ENCODE assay signal across 12 cellular contexts in the genomic region with DNA sequence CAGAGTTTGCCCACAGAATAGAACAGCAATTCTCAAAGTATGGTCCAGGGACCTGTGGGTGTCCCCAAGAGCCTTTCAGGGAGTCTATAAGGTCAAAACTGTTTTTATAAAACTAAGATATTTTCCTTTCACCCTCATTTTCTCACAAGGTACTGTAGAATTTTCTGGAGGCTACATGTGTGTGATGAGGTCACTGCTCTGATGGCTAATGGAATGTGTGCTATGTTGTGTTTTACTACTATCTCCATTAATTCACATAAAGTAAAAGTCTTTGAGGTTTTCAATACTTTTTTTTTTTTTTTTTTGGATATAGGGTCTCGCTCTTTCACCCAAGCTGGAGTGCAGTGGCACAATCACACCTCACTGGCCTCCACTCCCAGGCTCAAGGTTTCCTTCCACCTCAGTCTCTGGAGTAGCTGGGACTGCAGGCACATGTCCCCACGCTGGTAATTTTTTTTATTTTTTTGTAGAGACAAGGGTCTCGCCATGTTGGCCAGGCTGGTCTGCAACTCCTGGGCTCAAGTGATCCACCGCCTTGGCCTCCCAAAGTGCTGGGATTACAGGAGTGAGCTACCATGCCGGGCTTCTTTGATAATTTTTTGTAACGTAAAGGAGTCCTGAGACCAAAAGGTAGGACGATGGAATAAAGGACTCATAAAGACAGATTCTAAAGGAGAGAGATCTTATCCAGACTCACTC. TPM values are rescaled to one million over a fixed set of nuclear protein-coding genes. Genes with fewer than 3 reads are reported as not detected.
A peak's percentile ranks its signal among the peaks of the same experiment; 100 is the strongest.
DNase-seq lines count a peak whose midpoint lies in the region; ATAC-seq and TF ChIP-seq lines count a peak whose summit lies in the region.
"Had no signal": no experiment of that assay in that cellular context is flagged by ENCODE, and none has a peak within 500 bp of the region (broad histone marks: within the 10 kb centered on the region; RNA-seq: fewer than 3 reads in every experiment).

No MANE protein-coding gene starts in this region.

- WGBS in ovary, 3 donors, result 49 to 59% (median 51%) methylated on average over 7 of the region's 7 CpGs
- WGBS in prostate gland, result 74% methylated on average over 7 of the region's 7 CpGs

- H3K4me3 ChIP-seq in ovary, result peak overlapping the region; percentile 23
- H3K4me3 ChIP-seq in prostate gland, result no peak overlapping the region

- TF ChIP-seq CTCF in ovary (IDR thresholded peaks at IDR 0.05) (no peak), prostate gland (IDR thresholded peaks at IDR 0.05) (no peak), GM20000 (IDR thresholded peaks at IDR 0.05; ENCODE audit: extremely low read depth, missing control alignments) (no peak)

- H3K27ac ChIP-seq in ovary (no peak overlapping the region), prostate gland (no peak overlapping the region)
- H3K27ac ChIP-seq: left ventricle myocardium inferior had no signal

- TF ChIP-seq EP300 in ovary (IDR thresholded peaks at IDR 0.05), result no peak

- CTCF ChIA-PET in T-cell (lab: Charles Lee), result interaction anchor here (0.7 kb wide), 2 partner anchors 10 to 345 kb away, joined by 3 to 5 read pairs; no protein-coding TSS in a partner anchor

- H3K9me3 ChIP-seq in ovary, result no peaks in the 10 kb centered on the region
- H3K9me3 ChIP-seq in prostate gland, result no peaks in the 10 kb centered on the region
- H3K9me3 ChIP-seq: left ventricle myocardium inferior had no signal

- TF ChIP-seq POLR2A in ovary (IDR thresholded peaks at IDR 0.05) (no peak), prostate gland (IDR thresholded peaks at IDR 0.05) (no peak)

- no peaks in the 10 kb centered on the region for H3K9me3 Mint-ChIP-seq in T-cell
- no peaks in the 10 kb centered on the region for H3K9me3 Mint-ChIP-seq in dendritic cell treated with granulocyte-macrophage colony-stimulating factor and Interleukin-4, amounts not matched to agents 40 ng/mL and 50 ng/mL, for 4 days

- peak overlapping the region; percentile 90 to 99 (median 91) for H3K4me3 Mint-ChIP-seq in T-cell
- H3K4me3 Mint-ChIP-seq in dendritic cell treated with granulocyte-macrophage colony-stimulating factor and Interleukin-4, amounts not matched to agents 40 ng/mL and 50 ng/mL, for 4 days, result peak overlapping the region; percentile 85

- DNase-seq in EH (ENCODE audit: low read depth), result peak; percentile 52
- DNase-seq in T-cell, result no peak
- no peak for DNase-seq in ovary
- no peak for DNase-seq in prostate gland (ENCODE audit: low spot score)
- DNase-seq in GM20000 (ENCODE audit: low spot score), result no peak
- no peak for DNase-seq in hippocampal formation (lab: John Stamatoyannopoulos, UW)
- DNase-seq: cortex of kidney, left ventricle myocardium inferior, NCI-H1694, right cardiac atrium had no signal

- peaks cover 7% of the 10 kb centered on the region for H3K36me3 Mint-ChIP-seq in T-cell
- peaks cover 9% of the 10 kb centered on the region for H3K36me3 Mint-ChIP-seq in dendritic cell treated with granulocyte-macrophage colony-stimulating factor and Interleukin-4, amounts not matched to agents 40 ng/mL and 50 ng/mL, for 4 days (ENCODE audit: low read depth)

- no peaks in the 10 kb centered on the region for H3K36me3 ChIP-seq in ovary
- no peaks in the 10 kb centered on the region for H3K36me3 ChIP-seq in prostate gland
- H3K36me3 ChIP-seq: left ventricle myocardium inferior had no signal

- no peaks in the 10 kb centered on the region for H3K27me3 ChIP-seq in ovary
- H3K27me3 ChIP-seq in prostate gland (replicated peaks; ENCODE audit: insufficient read depth), result peaks cover 14% of the 10 kb centered on the region

- H3K27me3 Mint-ChIP-seq in T-cell, result no peaks in the 10 kb centered on the region
- peaks cover 51% of the 10 kb centered on the region for H3K27me3 Mint-ChIP-seq in dendritic cell treated with granulocyte-macrophage colony-stimulating factor and Interleukin-4, amounts not matched to agents 40 ng/mL and 50 ng/mL, for 4 days

- H3K4me1 ChIP-seq in ovary (ENCODE audit: insufficient read depth) (peaks cover 5% of the 10 kb centered on the region), prostate gland (replicated peaks) (peaks cover 8% of the 10 kb centered on the region)

- ATAC-seq in T-cell (replicated peaks in 1 of 4) (no peak), GM21825 (IDR thresholded peaks at IDR 0.05; ENCODE audit: unreplicated experiment) (no peak)

- H3K27ac Mint-ChIP-seq in T-cell, result peak overlapping the region; percentile 91 to 94
- H3K27ac Mint-ChIP-seq in dendritic cell treated with granulocyte-macrophage colony-stimulating factor and Interleukin-4, amounts not matched to agents 40 ng/mL and 50 ng/mL, for 4 days, result peak overlapping the region; percentile 88

- H3K4me1 Mint-ChIP-seq in T-cell, result peaks cover 70 to 80% (median 73%) of the 10 kb centered on the region in 3 donors
- H3K4me1 Mint-ChIP-seq in dendritic cell treated with granulocyte-macrophage colony-stimulating factor and Interleukin-4, amounts not matched to agents 40 ng/mL and 50 ng/mL, for 4 days (ENCODE audit: low read depth), result peaks cover 77% of the 10 kb centered on the region

- intact Hi-C loops in dendritic cell treated with granulocyte-macrophage colony-stimulating factor and Interleukin-4, amounts not matched to agents 40 ng/mL and 50 ng/mL, for 4 days (cut with micrococcal nuclease), result no loop called here
- intact Hi-C loops in ovary (cut with DNase I), result loop anchor here in 1 of 4 donors (10.0 kb wide), 1 partner anchor 384 kb away; no protein-coding TSS in a partner anchor
- intact Hi-C loops in prostate gland (cut with DNase I), result no loop called here

- POLR2A ChIA-PET in T-cell (lab: Charles Lee), result interaction anchor here in 1 of 2 donors (0.6 to 0.7 kb wide), 2 partner anchors 38 to 96 kb away, joined by 3 to 8 read pairs; no protein-coding TSS in a partner anchor

RNA-seq across cellular contexts. Expression of a gene that starts 1.8 kb away (rescaled TPM):
- total RNA-seq in T-cell (100 to 1,000 TPM in 3 of 5 donors, 10 to 100 TPM in 2; 77.3 to 219 (median 106) TPM), ovary (10 to 100 TPM; 12.2 to 71.0 (median 24.3) TPM), prostate gland (10 to 100 TPM in 1 of 2 donors, not detected in 1; 10.3 TPM)
- 10 to 100 TPM; 33.3 to 35.7 TPM for polyA plus RNA-seq in ovary

RNA-seq across cellular contexts. Expression of a gene that starts 26.4 kb away (rescaled TPM):
- total RNA-seq in T-cell (1,000 to 10,000 TPM; 1,423 to 1,890 (median 1,689) TPM), ovary (1,000 to 10,000 TPM; 1,247 to 5,558 (median 2,420) TPM), prostate gland (1,000 to 10,000 TPM; 1,100 to 3,014 TPM)
- polyA plus RNA-seq in ovary, result 1,000 to 10,000 TPM; 3,855 to 4,037 TPM
